Comparison of ENCODE assay signal across 18 cellular contexts in the genomic region with DNA sequence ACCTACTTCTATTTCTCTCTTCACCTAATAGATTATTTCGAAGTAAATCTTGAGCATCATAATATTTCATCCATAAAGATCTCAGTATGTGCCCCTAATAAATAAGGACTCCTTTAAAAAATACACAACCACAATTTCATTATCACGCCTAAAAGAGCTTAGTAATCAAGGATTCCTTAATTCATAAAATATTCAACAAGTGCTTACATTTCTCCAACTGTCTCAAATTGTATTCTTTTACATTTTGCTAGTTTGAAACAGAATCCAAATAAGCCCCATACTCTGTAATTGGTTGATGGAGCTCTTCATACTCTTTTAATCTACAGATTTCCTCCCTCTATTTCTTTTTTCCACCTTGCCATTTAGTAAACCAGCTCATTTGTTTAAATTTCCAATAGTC.
DNase-seq lines count a peak whose midpoint lies in the region; TF ChIP-seq lines count a peak whose summit lies in the region.
"Had no signal": no experiment of that assay in that cellular context is flagged by ENCODE, and none has a peak within 500 bp of the region (broad histone marks: within the 10 kb centered on the region; RNA-seq: fewer than 3 reads in every experiment).

No MANE protein-coding gene starts in this region.

- H3K4me3 Mint-ChIP-seq in HFFc6, result peak overlapping the region; percentile 69; the same call in 1 of the 2 replicates
- H3K4me3 Mint-ChIP-seq: B cell; CD4-positive, alpha-beta T cell; CD8-positive, alpha-beta T cell had no signal

- no peaks in the 10 kb centered on the region for H3K4me1 ChIP-seq in HEK293 (ENCODE audit: control insufficient read depth, insufficient read depth, low read length)
- H3K4me1 ChIP-seq in mesenchymal stem cell (ENCODE audit: control insufficient read depth, insufficient read depth, low read depth, low read length), result no peaks in the 10 kb centered on the region
- peaks cover 9% of the 10 kb centered on the region for H3K4me1 ChIP-seq in smooth muscle cell (ENCODE audit: low read depth)
- H3K4me1 ChIP-seq: Caco-2 had no signal

- DNase-seq in HFFc6 (no peak), mesenchymal stem cell (no peak), smooth muscle cell (lab: John Stamatoyannopoulos, UW; ENCODE audit: unreplicated experiment) (no peak), NCI-H510A treated with DMSO at 0.1 percent for 48 hours (lab: John Stamatoyannopoulos, UW) (no peak), pons (ENCODE audit: low spot score) (no peak), NCI-H1436 treated with DMSO at 0.1 percent for 48 hours (lab: John Stamatoyannopoulos, UW) (no peak)
- DNase-seq: 8988T; AML-193; Caco-2; Calu3; CD4-positive, alpha-beta T cell; CD8-positive, alpha-beta T cell; DMS79 treated with DMSO at 0.1 percent for 48 hours; GF-D8 had no signal

- no peak overlapping the region for H3K4me3 ChIP-seq in HEK293 (ENCODE audit: low read depth, low read length)
- H3K4me3 ChIP-seq in mesenchymal stem cell (ENCODE audit: insufficient read depth in 1 of 2, low read depth in 1 of 2, low read length in 2 of 2), result no peak overlapping the region
- no peak overlapping the region for H3K4me3 ChIP-seq in smooth muscle cell
- H3K4me3 ChIP-seq: BLaER1 treated with 17β-estradiol and CSF1 and Interleukin-3, amounts not matched to agents 10 nM and 100 nM had no signal

- peaks cover 8% of the 10 kb centered on the region for H3F3A ChIP-seq in smooth muscle cell (ENCODE audit: low read depth)

- no peak overlapping the region for H3K27ac Mint-ChIP-seq in HFFc6
- H3K27ac Mint-ChIP-seq: B cell; CD4-positive, alpha-beta T cell; CD8-positive, alpha-beta T cell had no signal

- H3K36me3 ChIP-seq in HEK293 (ENCODE audit: control insufficient read depth in 2 of 2, insufficient read depth in 1 of 2, low read length in 2 of 2) (no peaks in the 10 kb centered on the region), mesenchymal stem cell (ENCODE audit: control insufficient read depth in 1 of 2, insufficient read depth in 2 of 2, low read depth in 1 of 2, low read length in 2 of 2) (no peaks in the 10 kb centered on the region), smooth muscle cell (ENCODE audit: low read depth) (no peaks in the 10 kb centered on the region)

- H4K8ac ChIP-seq in mesenchymal stem cell (ENCODE audit: low read length), result no peak overlapping the region

- no peak overlapping the region for H3K23ac ChIP-seq in mesenchymal stem cell (ENCODE audit: low read length in 2 of 2)

- CTCF ChIA-PET in HEK293 (lab: Yijun Ruan, JAX), result interaction anchor here (0.5 to 1.4 kb wide), 5 partner anchors 9 to 1040 kb away, joined by 3 to 6 read pairs (median 3); no protein-coding TSS in a partner anchor

- H3K79me1 ChIP-seq in mesenchymal stem cell (replicated peaks; ENCODE audit: low read length, poor library complexity, severe bottlenecking), result no peaks in the 10 kb centered on the region

- no peaks in the 10 kb centered on the region for H3K9me3 Mint-ChIP-seq in HFFc6
- H3K9me3 Mint-ChIP-seq: CD4-positive, alpha-beta T cell had no signal

- H3K9ac ChIP-seq in mesenchymal stem cell (ENCODE audit: low read length), result peak overlapping the region; percentile 44
- no peak overlapping the region for H3K9ac ChIP-seq in smooth muscle cell (ENCODE audit: low read depth)
- H3K9ac ChIP-seq: BLaER1 treated with 17β-estradiol and CSF1 and Interleukin-3, amounts not matched to agents 10 nM and 100 nM had no signal

- no peak overlapping the region for H2BK5ac ChIP-seq in mesenchymal stem cell (ENCODE audit: low read depth, low read length, poor library complexity, severe bottlenecking)

- H2BK120ac ChIP-seq in mesenchymal stem cell (ENCODE audit: low read depth, low read length), result no peak overlapping the region

- H3K18ac ChIP-seq in mesenchymal stem cell (ENCODE audit: low read depth in 1 of 2, low read length in 2 of 2), result no peak overlapping the region

- H4K20me1 ChIP-seq in smooth muscle cell (ENCODE audit: low read depth), result no peaks in the 10 kb centered on the region
- H4K20me1 ChIP-seq: BLaER1 treated with 17β-estradiol and CSF1 and Interleukin-3, amounts not matched to agents 10 nM and 100 nM had no signal

- 91% methylated on average over 2 of the region's 2 CpGs for WGBS in mesenchymal stem cell
- WGBS in smooth muscle cell (ENCODE audit: low lambda C conversion rate), result 95% methylated on average over 2 of the region's 2 CpGs

- no peak overlapping the region for H3K4ac ChIP-seq in mesenchymal stem cell (ENCODE audit: low read depth in 1 of 2, low read length in 2 of 2)

- no peaks in the 10 kb centered on the region for H3K79me2 ChIP-seq in smooth muscle cell (ENCODE audit: low read depth)

- no peak overlapping the region for H2BK15ac ChIP-seq in mesenchymal stem cell (ENCODE audit: low read depth, poor library complexity, severe bottlenecking)

- no peak for TF ChIP-seq CTCF in HEK293 (tag by site-specific recombination; IDR thresholded peaks at IDR 0.05)
- TF ChIP-seq CTCF in HFFc6 (IDR thresholded peaks at IDR 0.05), result no peak
- TF ChIP-seq CTCF in smooth muscle cell (IDR thresholded peaks at IDR 0.05; ENCODE audit: borderline replicate concordance, insufficient read depth, poor library complexity, severe bottlenecking), result no peak

- H2AFZ ChIP-seq in mesenchymal stem cell (ENCODE audit: low read depth, low read length) (no peak overlapping the region), smooth muscle cell (ENCODE audit: low read depth) (no peak overlapping the region)

- POLR2A ChIA-PET in HEK293 (lab: Yijun Ruan, JAX), result no interaction called here

- H2AK5ac ChIP-seq in mesenchymal stem cell (ENCODE audit: low read length, severe bottlenecking), result no peak overlapping the region

- no peak overlapping the region for H2BK12ac ChIP-seq in mesenchymal stem cell (ENCODE audit: low read length in 2 of 2)

- no peak overlapping the region for H3K4me2 ChIP-seq in mesenchymal stem cell (ENCODE audit: low read length, poor library complexity, severe bottlenecking)
- H3K4me2 ChIP-seq in smooth muscle cell, result peak overlapping the region; percentile 61
- H3K4me2 ChIP-seq: BLaER1 treated with 17β-estradiol and CSF1 and Interleukin-3, amounts not matched to agents 10 nM and 100 nM had no signal

- H3K27me3 ChIP-seq in mesenchymal stem cell (ENCODE audit: control insufficient read depth in 1 of 2, insufficient read depth in 1 of 2, low read length in 2 of 2), result no peaks in the 10 kb centered on the region
- H3K27me3 ChIP-seq in smooth muscle cell (ENCODE audit: low read depth), result no peaks in the 10 kb centered on the region
- H3K27me3 ChIP-seq: BLaER1 treated with 17β-estradiol and CSF1 and Interleukin-3, amounts not matched to agents 10 nM and 100 nM had no signal

- H3K9me3 ChIP-seq in HEK293 (ENCODE audit: control insufficient read depth, insufficient read depth, low read depth, low read length) (no peaks in the 10 kb centered on the region), mesenchymal stem cell (ENCODE audit: control insufficient read depth, low read length) (no peaks in the 10 kb centered on the region), smooth muscle cell (replicated peaks; ENCODE audit: low read depth) (no peaks in the 10 kb centered on the region)
- H3K9me3 ChIP-seq: Caco-2 had no signal

- no peak overlapping the region for H4K91ac ChIP-seq in mesenchymal stem cell (ENCODE audit: low read length)

- H3K27ac ChIP-seq in HEK293 (ENCODE audit: extremely low read depth, low read depth, low read length) (no peak overlapping the region), mesenchymal stem cell (ENCODE audit: low read length, poor library complexity, severe bottlenecking) (no peak overlapping the region), smooth muscle cell (ENCODE audit: low read depth) (peak overlapping the region; percentile 60)
- H3K27ac ChIP-seq: BLaER1 treated with 17β-estradiol and CSF1 and Interleukin-3, amounts not matched to agents 10 nM and 100 nM; C4-2B had no signal

- H3K36me3 Mint-ChIP-seq in HFFc6 (ENCODE audit: low read depth), result no peaks in the 10 kb centered on the region
- H3K36me3 Mint-ChIP-seq: CD8-positive, alpha-beta T cell had no signal

- H3K14ac ChIP-seq in mesenchymal stem cell (ENCODE audit: low read length in 2 of 2), result no peak overlapping the region

- H3K27me3 Mint-ChIP-seq in HFFc6 (ENCODE audit: insufficient read depth), result no peaks in the 10 kb centered on the region; the same call in none of the 2 replicates
- H3K27me3 Mint-ChIP-seq: B cell; CD4-positive, alpha-beta T cell had no signal

- peaks cover 34% of the 10 kb centered on the region for H3K4me1 Mint-ChIP-seq in HFFc6 (ENCODE audit: low read depth)
- H3K4me1 Mint-ChIP-seq: B cell had no signal

TF ChIP-seq in HEK293, 187 proteins besides CTCF, POLR2A, EP300 and RAD21:
- TF ChIP-seq SCRT1 (tag by site-specific recombination; IDR thresholded peaks at IDR 0.05; ENCODE audit: borderline replicate concordance) (peak; percentile 67; the same call in 1 of the 2 replicates), SETDB1 (IDR thresholded peaks at IDR 0.05; ENCODE audit: insufficient read length, low read length) (no peak), BCL11B (tag by site-specific recombination; IDR thresholded peaks at IDR 0.05; ENCODE audit: low read depth) (no peak), SP7 (tag by site-specific recombination; IDR thresholded peaks at IDR 0.05) (no peak), REPIN1 (tag by site-specific recombination; IDR thresholded peaks at IDR 0.05; ENCODE audit: low read depth) (no peak), FEZF1 (tag by site-specific recombination; IDR thresholded peaks at IDR 0.05) (no peak), ZNF157 (tag by site-specific recombination; IDR thresholded peaks at IDR 0.05) (no peak), OVOL3 (tag by site-specific recombination; IDR thresholded peaks at IDR 0.05) (no peak), SCRT2 (tag by site-specific recombination; IDR thresholded peaks at IDR 0.05) (peak; percentile 56; the same call in 1 of the 2 replicates), TCF7L2 (IDR thresholded peaks at IDR 0.05; ENCODE audit: borderline replicate concordance, low read depth, low read length) (no peak), HOXC10 (CRISPR knock-in tag; IDR thresholded peaks at IDR 0.05) (no peak), ZNF776 (tag by site-specific recombination; IDR thresholded peaks at IDR 0.05; ENCODE audit: borderline replicate concordance) (no peak), ZNF501 (tag by site-specific recombination; IDR thresholded peaks at IDR 0.05) (no peak), ZNF707 (tag by site-specific recombination; IDR thresholded peaks at IDR 0.05) (no peak), ZNF626 (tag by site-specific recombination; IDR thresholded peaks at IDR 0.05) (no peak), ZNF433 (tag by site-specific recombination; IDR thresholded peaks at IDR 0.05; ENCODE audit: low read depth) (no peak), ZNF19 (tag by site-specific recombination; IDR thresholded peaks at IDR 0.05; ENCODE audit: low read depth) (no peak)
